ENCODE assay signal across 8 cellular contexts in the genomic region with DNA sequence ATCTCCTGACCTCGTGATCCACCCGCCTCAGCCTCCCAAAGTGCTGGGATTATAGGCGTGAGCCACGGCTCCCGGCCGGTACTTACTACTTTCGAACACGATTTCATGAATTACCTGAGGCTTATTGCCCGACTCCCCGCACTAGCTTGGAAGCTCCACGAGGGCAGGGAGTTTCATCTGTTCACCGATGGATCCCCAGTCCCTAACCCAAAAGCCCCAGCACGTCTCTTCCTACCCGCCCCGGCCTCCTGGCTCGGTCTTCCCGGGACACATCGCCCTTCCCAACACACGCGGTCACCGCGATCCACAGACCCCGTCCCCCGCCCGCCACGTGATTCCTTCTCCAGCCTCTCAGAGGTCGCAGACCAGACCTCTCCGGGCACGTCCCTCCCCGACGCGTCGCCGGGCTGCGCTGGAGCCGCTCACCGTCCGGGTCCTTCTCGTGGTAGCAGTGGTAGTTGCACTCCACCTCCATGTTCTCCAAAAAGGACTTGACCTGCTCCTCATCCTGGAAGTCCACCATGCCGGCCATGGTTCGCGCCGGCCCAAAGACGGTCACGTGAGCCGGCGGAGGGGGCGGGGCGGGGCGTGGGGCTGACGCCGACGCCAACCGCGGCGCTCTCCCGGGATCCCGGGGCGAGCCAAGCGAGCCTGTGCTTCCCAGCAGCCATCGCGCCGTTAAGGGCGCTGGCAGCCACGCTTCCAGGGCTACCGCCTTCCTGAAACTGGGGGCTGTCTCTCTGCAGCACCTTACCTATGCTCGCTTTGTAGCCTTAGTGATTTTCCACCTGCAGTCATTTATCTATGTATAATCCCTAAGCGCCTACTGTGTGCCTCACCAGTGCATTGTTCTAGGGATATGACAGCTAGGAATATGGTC. TPM values are rescaled to one million over a fixed set of nuclear protein-coding genes. Genes with fewer than 3 reads are reported as not detected.
DNase-seq lines count a peak whose midpoint lies in the region; ATAC-seq and TF ChIP-seq lines count a peak whose summit lies in the region.

A gene (minus strand): TSS at position 553 of the 880 bp plus-strand sequence. CDS start 21 bp downstream, at position 532.

- H3K14ac ChIP-seq in trophoblast cell (ENCODE audit: low read length): peak within 1 kb of the TSS; percentile 34

- H3K4me2 ChIP-seq in HCT116 (ENCODE audit: low read length) (peak within 1 kb of the TSS; percentile 71), trophoblast cell (ENCODE audit: low read length) (peak within 1 kb of the TSS; percentile 79)

- no peaks in the 10 kb centered on the region for H3K9me3 Mint-ChIP-seq in T-cell
- no peaks in the 10 kb centered on the region for H3K9me3 Mint-ChIP-seq in type B pancreatic cell

- H3K9me2 ChIP-seq in HCT116 (ENCODE audit: insufficient read depth): no peaks in the 10 kb centered on the region

- H3K4ac ChIP-seq in trophoblast cell (ENCODE audit: low read depth, low read length): peak within 1 kb of the TSS; percentile 12

- peak within 1 kb of the TSS; percentile 87 for H4K91ac ChIP-seq in trophoblast cell (ENCODE audit: low read depth, low read length)

- TF ChIP-seq POLR2A in HCT116 (IDR thresholded peaks at IDR 0.05; ENCODE audit: borderline replicate concordance, extremely low read depth, insufficient read depth, insufficient read length) (peak; percentile 87), adrenal gland (IDR thresholded peaks at IDR 0.05) (peak; percentile 9 to 37), heart left ventricle (IDR thresholded peaks at IDR 0.05) (peak in 1 of 2 donors; percentile 42)

- H4K20me1 ChIP-seq in HCT116 (ENCODE audit: insufficient read depth): no peaks in the 10 kb centered on the region

- RAD21 ChIA-PET in HCT116 (lab: Charles Lee; ENCODE audit: low non-redundant PET in 1 of 2, low total read pairs in 2 of 2, uncharacterized antibody in 2 of 2, unreplicated experiment in 2 of 2): no interaction called here

- H4K8ac ChIP-seq in trophoblast cell (ENCODE audit: low read depth, low read length): peak within 1 kb of the TSS; percentile 76

- no peak within 1 kb of the TSS for H2AK5ac ChIP-seq in trophoblast cell (ENCODE audit: low read length)

- H3K36me3 Mint-ChIP-seq in T-cell (peaks cover 4% of the 10 kb centered on the region), type B pancreatic cell (peaks cover 16% of the 10 kb centered on the region)

- peak within 1 kb of the TSS; percentile 8 for H2AFZ ChIP-seq in HCT116 (ENCODE audit: low read depth, low read length, poor library complexity, severe bottlenecking)
- peak within 1 kb of the TSS; percentile 58 for H2AFZ ChIP-seq in trophoblast cell (ENCODE audit: insufficient read depth, low read length, poor library complexity)

- POLR2A ChIA-PET in HCT116 (lab: Charles Lee) (no interaction called here), T-cell (lab: Charles Lee) (no interaction called here)

- peaks cover 0 to 2% of the 10 kb centered on the region in 2 experiments; a peak in 2 of 4 replicates for H3K36me3 ChIP-seq in HCT116 (ENCODE audit: control insufficient read depth in 1 of 2, insufficient read depth in 2 of 2, low read length in 2 of 2)
- H3K36me3 ChIP-seq in adrenal gland (replicated peaks in 1 of 2): no peaks in the 10 kb centered on the region
- H3K36me3 ChIP-seq in heart left ventricle: peaks cover 0 to under 1% (median 0%) of the 10 kb centered on the region in 9 donors
- no peaks in the 10 kb centered on the region for H3K36me3 ChIP-seq in trophoblast cell (ENCODE audit: control insufficient read depth in 1 of 2, insufficient read depth in 2 of 2, low read length in 2 of 2)

- CTCF ChIA-PET in HCT116 (lab: Charles Lee): interaction anchor here (1.9 kb wide), 1 partner anchor 12 kb away, joined by 10 read pairs; no protein-coding TSS in a partner anchor
- CTCF ChIA-PET in T-cell (lab: Charles Lee): interaction anchor here in 1 of 2 donors (0.6 kb wide), 1 partner anchor 249 kb away, joined by 3 read pairs; no protein-coding TSS in a partner anchor

- intact Hi-C loops in HCT116 (cut with micrococcal nuclease): no loop called here
- intact Hi-C loops in adrenal gland (cut with DNase I): no loop called here
- intact Hi-C loops in heart left ventricle (cut with DNase I): loop anchor here in 4 of 10 donors (2.0 to 10.0 kb wide), 6 partner anchors 146 to 641 kb away; a partner anchor contains a TSS

- peaks cover 6% of the 10 kb centered on the region for H3K79me1 ChIP-seq in trophoblast cell (ENCODE audit: low read length)

- H3K18ac ChIP-seq in trophoblast cell (ENCODE audit: low read length): peak within 1 kb of the TSS; percentile 43

- H3K27ac ChIP-seq in HCT116 (ENCODE audit: low read depth, low read length) (peak within 1 kb of the TSS; percentile 78), adrenal gland (peak within 1 kb of the TSS; percentile 24 to 87 (median 76)), heart left ventricle (peak within 1 kb of the TSS; percentile 47 to 91 (median 84)), trophoblast cell (ENCODE audit: low read depth, low read length) (peak within 1 kb of the TSS; percentile 44)

- H2BK12ac ChIP-seq in trophoblast cell (ENCODE audit: low read length): peak within 1 kb of the TSS; percentile 43

- WGBS in adrenal gland, 4 donors: 2 to 5% (median 3%) methylated on average over 20 to 68 of the region's 68 CpGs
- WGBS in heart left ventricle, 4 donors: 1 to 3% (median 2%) methylated on average over 36 to 68 of the region's 68 CpGs
- no CpG with 5 or more reads among the region's 68 CpGs for WGBS in trophoblast cell (ENCODE audit: extremely low coverage, insufficient coverage, insufficient read length)

- peaks cover 56% of the 10 kb centered on the region for H3K79me2 ChIP-seq in HCT116 (ENCODE audit: insufficient read depth, low read length)
- peaks cover 6% of the 10 kb centered on the region for H3K79me2 ChIP-seq in trophoblast cell (ENCODE audit: control insufficient read depth, insufficient read depth, low read length, poor library complexity)

- H3K4me1 Mint-ChIP-seq in T-cell (peaks cover 21 to 35% (median 25%) of the 10 kb centered on the region in 3 donors), type B pancreatic cell (ENCODE audit: unreplicated experiment) (peaks cover 14% of the 10 kb centered on the region)

- H3K4me3 ChIP-seq in HCT116 (replicated peaks in 1 of 2; ENCODE audit: low read depth in 1 of 2, low read length in 2 of 2): peak within 1 kb of the TSS; percentile 77 to 82
- peak within 1 kb of the TSS; percentile 34 to 75 (median 59) for H3K4me3 ChIP-seq in adrenal gland
- peak within 1 kb of the TSS; percentile 33 to 96 (median 76) for H3K4me3 ChIP-seq in heart left ventricle
- H3K4me3 ChIP-seq in trophoblast cell (ENCODE audit: low read depth, low read length): peak within 1 kb of the TSS; percentile 86

- H3K9me3 ChIP-seq in HCT116 (ENCODE audit: control insufficient read depth in 1 of 2, insufficient read depth in 1 of 2, low read depth in 1 of 2, low read length in 2 of 2): no peaks in the 10 kb centered on the region
- H3K9me3 ChIP-seq in adrenal gland (replicated peaks in 1 of 3): no peaks in the 10 kb centered on the region
- H3K9me3 ChIP-seq in heart left ventricle: no peaks in the 10 kb centered on the region
- H3K9me3 ChIP-seq in trophoblast cell (ENCODE audit: insufficient read depth, low read depth, low read length): peaks cover 2% of the 10 kb centered on the region

- no peaks in the 10 kb centered on the region for H3K27me3 Mint-ChIP-seq in T-cell
- H3K27me3 Mint-ChIP-seq in type B pancreatic cell: no peaks in the 10 kb centered on the region

- H3K4me1 ChIP-seq in HCT116 (ENCODE audit: control insufficient read depth in 1 of 2, insufficient read depth in 2 of 2, low read length in 2 of 2): peaks cover 5 to 32% of the 10 kb centered on the region in 2 experiments; a peak in 3 of 4 replicates
- H3K4me1 ChIP-seq in adrenal gland (replicated peaks in 1 of 2): peaks cover 9 to 12% of the 10 kb centered on the region in 2 donors
- H3K4me1 ChIP-seq in heart left ventricle: peaks cover 0 to 24% (median 8%) of the 10 kb centered on the region in 12 donors
- peaks cover 0 to 3% of the 10 kb centered on the region in 2 experiments for H3K4me1 ChIP-seq in trophoblast cell (ENCODE audit: control insufficient read depth in 1 of 2, insufficient read depth in 2 of 2, low read length in 2 of 2)

- H2BK5ac ChIP-seq in trophoblast cell (ENCODE audit: low read depth, low read length, poor library complexity): peak within 1 kb of the TSS; percentile 38

- TF ChIP-seq RAD21 in HCT116 (IDR thresholded peaks at IDR 0.05; ENCODE audit: low read depth): no peak

- H2BK120ac ChIP-seq in trophoblast cell (ENCODE audit: insufficient read depth, low read length, poor library complexity): peak within 1 kb of the TSS; percentile 40

- no TSS peak for BruUV-seq in HCT116 (replicated peaks; lab: Mats Ljungman, UMichigan)

- peak within 1 kb of the TSS; percentile 65 for H4K12ac ChIP-seq in trophoblast cell (ENCODE audit: low read depth, low read length)

- H3K27ac Mint-ChIP-seq in T-cell (peak within 1 kb of the TSS; percentile 66 to 86), type B pancreatic cell (peak within 1 kb of the TSS; percentile 94)

- H3K27me3 ChIP-seq in HCT116 (ENCODE audit: insufficient read depth, low read length) (no peaks in the 10 kb centered on the region), adrenal gland (no peaks in the 10 kb centered on the region), heart left ventricle (no peaks in the 10 kb centered on the region), trophoblast cell (ENCODE audit: insufficient read depth, low read length) (no peaks in the 10 kb centered on the region)

- ATAC-seq in HCT116 (peak; percentile 77), T-cell (replicated peaks in 1 of 4) (peak; percentile 39 to 46 (median 42)), heart left ventricle (peak; percentile 77 to 92 (median 90))

- peak; percentile 85 for DNase-seq in EL
- DNase-seq in HCT116 (ENCODE audit: low read depth, low spot score): peak; percentile 62
- peak; percentile 76 for DNase-seq in NCI-H1105 (lab: John Stamatoyannopoulos, UW)
- DNase-seq in T-cell: peak; percentile 2 to 60 (median 36)
- DNase-seq in adrenal gland: peak; percentile 85 to 91 (median 89)
- DNase-seq in heart left ventricle: peak; percentile 90 to 93 (median 91)
- peak; percentile 75 to 80 for DNase-seq in trophoblast cell
- peak; percentile 86 for DNase-seq in type B pancreatic cell (ENCODE audit: extremely low spot score, unreplicated experiment)

- no peak within 1 kb of the TSS for H3K23ac ChIP-seq in trophoblast cell (ENCODE audit: low read length)

- peak within 1 kb of the TSS; percentile 87 to 88 (median 87) for H3K4me3 Mint-ChIP-seq in T-cell
- peak within 1 kb of the TSS; percentile 94 for H3K4me3 Mint-ChIP-seq in type B pancreatic cell

- TF ChIP-seq CTCF in HCT116 (IDR thresholded peaks at IDR 0.05 in 2 of 3, conservative IDR thresholded peaks at IDR 0.05 in 1 of 3; ENCODE audit: borderline replicate concordance in 1 of 3, insufficient read depth in 1 of 3, low read depth in 2 of 3, low read length in 2 of 3): no peak
- TF ChIP-seq CTCF in adrenal gland (IDR thresholded peaks at IDR 0.05): peak in 3 of 6 experiments; percentile 16 to 22 (median 16)
- TF ChIP-seq CTCF in heart left ventricle (IDR thresholded peaks at IDR 0.05): no peak
- no peak for TF ChIP-seq CTCF in type B pancreatic cell (conservative IDR thresholded peaks at IDR 0.05)

- H3K9ac ChIP-seq in HCT116 (ENCODE audit: low read length): peak within 1 kb of the TSS; percentile 94
- peak within 1 kb of the TSS; percentile 82 for H3K9ac ChIP-seq in trophoblast cell (ENCODE audit: low read length)

RNA-seq across cellular contexts. Expression of the gene that starts here (rescaled TPM):
- total RNA-seq in HCT116 (2021; ENCODE audit: unreplicated experiment): 43.6 TPM
- 19.1 and 19.5 TPM in 2 replicates for polyA plus RNA-seq in HCT116 (2012)
- total RNA-seq in T-cell: 1 to 10 TPM; 3.2 to 4.8 (median 4.1) TPM
- total RNA-seq in adrenal gland: 10 to 100 TPM in 7 of 8 donors, 1 to 10 TPM in 1; 8.1 to 34.5 (median 13.8) TPM
- 10 to 100 TPM in 1 of 3 donors, 1 to 10 TPM in 2; 3.1 to 18.0 (median 4.3) TPM for polyA plus RNA-seq in adrenal gland
- total RNA-seq in heart left ventricle: 10 to 100 TPM; 10.6 to 19.5 (median 16.3) TPM
- polyA plus RNA-seq in heart left ventricle: 10 to 100 TPM in 1 of 2 donors, 1 to 10 TPM in 1; 6.4 to 19.3 TPM
- 7.9 TPM in 2 replicates for polyA plus RNA-seq in trophoblast cell (2013)
- total RNA-seq in type B pancreatic cell (ENCODE audit: low replicate concordance): 25.1 and 27.9 TPM in 2 replicates

Comparison
In these comparisons a context has a peak if more than half of its experiments do, and no peak if none do; other contexts are left out.
1. Peak in every context shown above with its lines: DNase-seq, ATAC-seq, H3K4me3 ChIP-seq and H3K27ac ChIP-seq.
2. DNase-seq: peak in every context shown above with its lines; median percentile 91 in heart left ventricle; 89 in adrenal gland; 86 in type B pancreatic cell; 85 in EL; 78 in trophoblast cell; 76 in NCI-H1105; 62 in HCT116; 36 in T-cell.